ENCODE assay signal across 17 cellular contexts in the genomic region with DNA sequence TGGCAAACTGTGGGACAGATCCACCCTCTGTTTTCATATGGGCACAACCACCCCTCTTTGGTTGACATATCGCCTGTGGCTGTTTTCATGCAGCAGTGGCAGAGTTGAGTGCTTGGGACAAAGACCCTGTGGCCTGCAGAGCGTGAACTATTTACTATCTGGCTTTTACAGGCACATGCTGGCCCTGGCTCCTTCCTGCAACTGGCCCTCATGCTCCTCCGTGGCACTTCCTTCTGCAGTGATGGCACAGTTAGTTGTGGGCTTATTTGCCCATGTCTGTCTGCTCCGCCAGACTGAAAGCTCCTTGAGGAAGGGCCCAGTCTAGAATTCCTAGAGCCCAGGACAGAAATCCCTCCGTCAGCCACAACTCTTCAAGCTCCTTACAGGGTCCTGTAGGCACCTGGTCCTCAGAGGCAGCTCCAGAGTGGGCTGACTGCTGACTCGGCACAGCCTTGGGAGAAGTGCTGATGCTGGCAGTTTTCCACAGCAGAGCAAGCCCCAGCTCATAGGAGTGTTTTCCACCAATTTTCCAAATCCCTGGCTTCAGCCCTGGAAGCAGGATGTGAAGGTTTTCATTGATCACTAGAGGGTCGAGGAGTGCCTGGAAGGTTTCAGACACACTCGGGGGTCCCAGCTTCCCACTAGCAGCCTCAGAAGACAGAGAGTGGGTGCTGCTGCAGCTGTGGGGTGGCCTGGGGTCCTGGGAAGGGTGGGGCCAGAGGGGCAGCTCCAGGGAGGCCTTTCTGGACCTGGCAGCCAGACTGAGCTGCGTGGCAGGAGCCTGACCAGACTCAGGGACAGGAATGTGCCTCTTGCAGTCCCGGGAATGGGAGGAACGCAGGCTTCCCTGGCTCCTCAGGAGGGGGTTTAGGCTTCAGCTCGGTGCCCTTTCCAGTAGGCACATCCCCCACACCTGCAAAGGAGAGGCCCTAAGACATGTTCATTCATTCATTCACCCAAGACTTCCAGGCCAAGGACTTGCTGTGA. TPM values are rescaled to one million over a fixed set of nuclear protein-coding genes. Genes with fewer than 3 reads are reported as not detected.
DNase-seq lines count a peak whose midpoint lies in the region; ATAC-seq, FAIRE-seq and TF ChIP-seq lines count a peak whose summit lies in the region.
"Had no signal": no experiment of that assay in that cellular context is flagged by ENCODE, and none has a peak within 500 bp of the region (broad histone marks: within the 10 kb centered on the region; RNA-seq: fewer than 3 reads in every experiment).

No MANE protein-coding gene starts in this region.

- in situ Hi-C loops in K562 (cut with MboI), result no loop called here

- H3K27ac Mint-ChIP-seq in activated T-cell treated with anti-CD3 and anti-CD28 coated beads, Interleukin-2, amount 50 U/mL, for 72 hours, result no peak overlapping the region
- H3K27ac Mint-ChIP-seq: activated CD4-positive, alpha-beta T cell treated with anti-CD3 and anti-CD28 coated beads, Interleukin-2, amount 10 ng/mL, durations not matched to agents 7 days and 5 days; activated T-helper 2 cell treated with anti-CD3 and anti-CD28 coated beads, Interferon-gamma antibody, Interleukin-2, Interleukin-4, amounts not matched to agents 10 μg/mL and 5 μg/mL and 100 μg/mL, durations not matched to agents 14 hours and 24 hours and 36 hours had no signal

- no peaks in the 10 kb centered on the region for H3K9me1 ChIP-seq in K562 (ENCODE audit: control insufficient read depth, insufficient read depth, low read length)

- no peak overlapping the region for H3K4me3 Mint-ChIP-seq in activated T-cell treated with anti-CD3 and anti-CD28 coated beads, Interleukin-2, amount 50 U/mL, for 72 hours
- H3K4me3 Mint-ChIP-seq: activated CD4-positive, alpha-beta T cell treated with anti-CD3 and anti-CD28 coated beads, Interleukin-2, amount 10 ng/mL, durations not matched to agents 7 days and 5 days had no signal

- 23% methylated on average over 11 of the region's 12 CpGs for whole genome bisulfite sequencing in K562 (ENCODE audit: insufficient coverage, low coverage, missing lambda C conversion rate)
- 59% methylated on average over 12 of the region's 12 CpGs for WGBS in smooth muscle cell (ENCODE audit: low lambda C conversion rate)

- TF ChIP-seq RAD21 in K562 (CRISPR knock-in tag; conservative IDR thresholded peaks at IDR 0.05 in 1 of 2, IDR thresholded peaks at IDR 0.05 in 1 of 2), result no peak

- no peak for ATAC-seq in K562
- ATAC-seq in GM21619 (IDR thresholded peaks at IDR 0.05; ENCODE audit: unreplicated experiment), result no peak
- ATAC-seq in GM19463 (IDR thresholded peaks at IDR 0.05; ENCODE audit: unreplicated experiment), result no peak
- ATAC-seq in HG03442 (IDR thresholded peaks at IDR 0.05; ENCODE audit: unreplicated experiment), result no peak
- no peak for ATAC-seq in activated T-cell treated with anti-CD3 and anti-CD28 coated beads, Interleukin-2, amount 50 U/mL, for 72 hours (replicated peaks in 1 of 2)

- no peak for TF ChIP-seq EP300 in K562 (IDR thresholded peaks at IDR 0.05; ENCODE audit: low read length)

- no peaks in the 10 kb centered on the region for H3K4me1 ChIP-seq in Peyer's patch
- peaks cover 5% of the 10 kb centered on the region in 2 experiments; a peak in 2 of 5 replicates for H3K4me1 ChIP-seq in K562 (replicated peaks in 1 of 2; ENCODE audit: control insufficient read depth in 2 of 2, insufficient read depth in 2 of 2, low read length in 2 of 2)
- H3K4me1 ChIP-seq in smooth muscle cell (ENCODE audit: low read depth), result no peaks in the 10 kb centered on the region

- no peaks in the 10 kb centered on the region for H3K27me3 ChIP-seq in Peyer's patch
- peaks cover 0 to 6% of the 10 kb centered on the region in 2 experiments; a peak in 1 of 5 replicates for H3K27me3 ChIP-seq in K562 (ENCODE audit: control insufficient read depth in 2 of 2, insufficient read depth in 2 of 2, low read length in 2 of 2)
- no peaks in the 10 kb centered on the region for H3K27me3 ChIP-seq in smooth muscle cell (ENCODE audit: low read depth)
- H3K27me3 ChIP-seq: esophagus squamous epithelium, MG63 had no signal

- no peak overlapping the region for H3K27ac ChIP-seq in Peyer's patch
- H3K27ac ChIP-seq in K562 (ENCODE audit: extremely low read depth, low read depth, low read length), result no peak overlapping the region
- H3K27ac ChIP-seq in smooth muscle cell (ENCODE audit: low read depth), result no peak overlapping the region
- H3K27ac ChIP-seq: esophagus squamous epithelium had no signal

- POLR2A ChIA-PET in K562 (lab: Yijun Ruan, JAX), result interaction anchor here (0.6 to 1.4 kb wide), 3 partner anchors 17 to 335 kb away, joined by 3 to 4 read pairs (median 3); no protein-coding TSS in a partner anchor

- H3K4me2 ChIP-seq in K562 (ENCODE audit: insufficient read depth, low read length) (no peak overlapping the region), smooth muscle cell (peak overlapping the region; percentile 35)

- H3K27me3 Mint-ChIP-seq in activated T-cell treated with anti-CD3 and anti-CD28 coated beads, Interleukin-2, amount 50 U/mL, for 72 hours (ENCODE audit: low read depth), result no peaks in the 10 kb centered on the region
- H3K27me3 Mint-ChIP-seq: activated CD4-positive, alpha-beta T cell treated with anti-CD3 and anti-CD28 coated beads, Interleukin-2, amount 10 ng/mL, durations not matched to agents 7 days and 5 days had no signal

- DNase-seq in Peyer's patch (peak in 2 of 3 donors; percentile 38 to 47), K562 (ENCODE audit: extremely low read depth in 1 of 4, low spot score in 3 of 4) (no peak), left kidney (ENCODE audit: low read depth, low spot score) (peak; percentile 49), smooth muscle cell (lab: John Stamatoyannopoulos, UW; ENCODE audit: unreplicated experiment) (no peak)
- no peak for DNase-seq in activated T-cell treated with anti-CD3 and anti-CD28 coated beads, Interleukin-2, amount 50 U/mL, for 72 hours
- DNase-seq: activated CD4-positive, alpha-beta T cell treated with anti-CD3 and anti-CD28 coated beads, Interleukin-2, amount 10 ng/mL, durations not matched to agents 7 days and 5 days; central memory CD4-positive, alpha-beta T cell; COR-L47; esophagus squamous epithelium; MG63; NCI-H345; OCI-M1 had no signal

- no peaks in the 10 kb centered on the region for H3K36me3 Mint-ChIP-seq in activated T-cell treated with anti-CD3 and anti-CD28 coated beads, Interleukin-2, amount 50 U/mL, for 72 hours (ENCODE audit: insufficient read depth in 2 of 2)

- no peaks in the 10 kb centered on the region for H3K79me2 ChIP-seq in K562 (ENCODE audit: control insufficient read depth, insufficient read depth, low read length)
- H3K79me2 ChIP-seq in smooth muscle cell (ENCODE audit: low read depth), result no peaks in the 10 kb centered on the region

- peaks cover 0 to 6% (median 0%) of the 10 kb centered on the region in 3 donors for H3K36me3 ChIP-seq in Peyer's patch
- H3K36me3 ChIP-seq in K562 (ENCODE audit: control insufficient read depth, insufficient read depth, low read length), result no peaks in the 10 kb centered on the region
- H3K36me3 ChIP-seq in smooth muscle cell (ENCODE audit: low read depth), result no peaks in the 10 kb centered on the region
- H3K36me3 ChIP-seq: MG63 had no signal

- H3K4me3 ChIP-seq in Peyer's patch, result no peak overlapping the region
- no peak overlapping the region for H3K4me3 ChIP-seq in K562
- no peak overlapping the region for H3K4me3 ChIP-seq in smooth muscle cell
- H3K4me3 ChIP-seq: esophagus squamous epithelium, MG63 had no signal

- intact Hi-C loops in K562 (cut with micrococcal nuclease), result no loop called here

- CTCF ChIA-PET in K562 (lab: Yijun Ruan, JAX; ENCODE audit: low intra/inter-chr PET ratio), result no interaction called here

- H2AFZ ChIP-seq in K562 (ENCODE audit: low read depth, low read length), result no peak overlapping the region
- H2AFZ ChIP-seq in smooth muscle cell (ENCODE audit: low read depth), result no peak overlapping the region

- no peaks in the 10 kb centered on the region for H3F3A ChIP-seq in smooth muscle cell (ENCODE audit: low read depth)

- H4K20me1 ChIP-seq in K562 (replicated peaks; ENCODE audit: control insufficient read depth, insufficient read depth, low read length) (no peaks in the 10 kb centered on the region; the same call in 1 of the 2 replicates), smooth muscle cell (ENCODE audit: low read depth) (no peaks in the 10 kb centered on the region)

- H3K9ac ChIP-seq in K562 (ENCODE audit: insufficient read depth in 1 of 2, low read depth in 2 of 2, low read length in 2 of 2) (no peak overlapping the region; a peak in 1 of 4 replicates), smooth muscle cell (ENCODE audit: low read depth) (no peak overlapping the region)

- TF ChIP-seq POLR2A in Peyer's patch (IDR thresholded peaks at IDR 0.05) (no peak), K562 (conservative IDR thresholded peaks at IDR 0.05) (no peak)

- FAIRE-seq in K562 (lab: Jason Lieb, UNC), result no peak

- H3K9me3 ChIP-seq in Peyer's patch (no peaks in the 10 kb centered on the region), K562 (replicated peaks; ENCODE audit: control insufficient read depth, insufficient read depth, low read depth, low read length) (no peaks in the 10 kb centered on the region), smooth muscle cell (replicated peaks; ENCODE audit: low read depth) (no peaks in the 10 kb centered on the region)
- H3K9me3 ChIP-seq: esophagus squamous epithelium, MG63 had no signal

- TF ChIP-seq CTCF in Peyer's patch (IDR thresholded peaks at IDR 0.05) (no peak), K562 (IDR thresholded peaks at IDR 0.05 in 2 of 3, conservative IDR thresholded peaks at IDR 0.05 in 1 of 3; ENCODE audit: insufficient read depth in 2 of 3, low read depth in 1 of 3, low read length in 3 of 3) (no peak), smooth muscle cell (IDR thresholded peaks at IDR 0.05; ENCODE audit: borderline replicate concordance, insufficient read depth, poor library complexity, severe bottlenecking) (no peak)

- no TSS peak for BruUV-seq in K562 (replicated peaks; lab: Mats Ljungman, UMichigan)

- H3K4me1 Mint-ChIP-seq in activated T-cell treated with anti-CD3 and anti-CD28 coated beads, Interleukin-2, amount 50 U/mL, for 72 hours (ENCODE audit: low read depth), result no peaks in the 10 kb centered on the region
- H3K4me1 Mint-ChIP-seq: activated CD4-positive, alpha-beta T cell treated with anti-CD3 and anti-CD28 coated beads, Interleukin-2, amount 10 ng/mL, durations not matched to agents 7 days and 5 days had no signal

- no peaks in the 10 kb centered on the region for H3K9me3 Mint-ChIP-seq in activated T-cell treated with anti-CD3 and anti-CD28 coated beads, Interleukin-2, amount 50 U/mL, for 72 hours
- H3K9me3 Mint-ChIP-seq: activated CD4-positive, alpha-beta T cell treated with anti-CD3 and anti-CD28 coated beads, Interleukin-2, amount 10 ng/mL, durations not matched to agents 7 days and 5 days; activated T-helper 2 cell treated with anti-CD3 and anti-CD28 coated beads, Interferon-gamma antibody, Interleukin-2, Interleukin-4, amounts not matched to agents 10 μg/mL and 5 μg/mL and 100 μg/mL, durations not matched to agents 14 hours and 24 hours and 36 hours had no signal

RNA-seq across cellular contexts. Expression of a gene that starts 56.5 kb away (rescaled TPM):
- total RNA-seq in Peyer's patch (10 to 100 TPM in 3 of 4 donors, 1 to 10 TPM in 1; 2.8 to 14.0 (median 11.3) TPM), K562 (2014; rRNA removed) (not detected in 2 replicates), K562 (2014; rRNA removed; fragmentation: Illumina TruSeq; extraction: Trizol) (not detected in 2 replicates), K562 (2015; rRNA removed; fragmentation: Illumina TruSeq; extraction: Trizol) (not detected in 2 replicates), K562 (2021) (not detected in 2 replicates), smooth muscle cell (13.3 and 16.1 TPM in 2 replicates)
- total RNA-seq in K562 (2011; cell fraction: chromatin; rRNA removed; ENCODE audit: low replicate concordance), result not detected in 2 replicates
- total RNA-seq in K562 (2011; cell fraction: nucleolus; rRNA removed), result not detected in 2 replicates
- not detected in 2 replicates for total RNA-seq in K562 (2011; cell fraction: nucleoplasm; rRNA removed)
- polyA plus RNA-seq in K562 (2011; rRNA removed) (not detected in 2 replicates), K562 (2014; fragmentation: Illumina TruSeq; extraction: Trizol) (not detected in 2 replicates), K562 (2014; fragmentation: Nextera tagmentation; extraction: Ambion mirVana) (not detected), K562 (2014; rRNA removed) (not detected in 2 replicates), smooth muscle cell (18.7 and 20.2 TPM in 2 replicates)
- polyA plus RNA-seq in K562 (2011; cell fraction: cytosol; rRNA removed), result 0.01 TPM in 1 of 2 replicates, not detected in the other
- not detected in 2 replicates for polyA plus RNA-seq in K562 (2011; cell fraction: nucleus; rRNA removed)
- 0.03 TPM in 1 of 2 replicates, not detected in the other for polyA plus RNA-seq in K562 (2012)
- not detected in 2 replicates for polyA minus RNA-seq in K562 (2011; rRNA and poly(A)+ RNA removed)
- not detected in 2 replicates for polyA minus RNA-seq in K562 (2011; cell fraction: cytosol; rRNA and poly(A)+ RNA removed)
- not detected in 2 replicates for polyA minus RNA-seq in K562 (2011; cell fraction: nucleus; rRNA and poly(A)+ RNA removed)
- not detected for total RNA-seq in activated T-cell treated with anti-CD3 and anti-CD28 coated beads, Interleukin-2, amount 50 U/mL, for 72 hours
- total RNA-seq: activated CD4-positive, alpha-beta T cell treated with anti-CD3 and anti-CD28 coated beads, Interleukin-2, amount 10 ng/mL, durations not matched to agents 7 days and 5 days; activated T-helper 2 cell treated with anti-CD3 and anti-CD28 coated beads, Interferon-gamma antibody, Interleukin-2, Interleukin-4, amounts not matched to agents 10 μg/mL and 5 μg/mL and 100 μg/mL, durations not matched to agents 14 hours and 24 hours and 36 hours; T-helper 1 cell treated with Interleukin-12 subunit alpha and Interleukin-12 subunit beta and Interleukin-4 antibody, amounts not matched to agents 30 ng/mL and 1 ng/mL, for 36 hours had no signal

Comparison
In these comparisons a context has a peak if more than half of its experiments do, and no peak if none do; other contexts are left out.
1. DNase-seq: peak in Peyer's patch (2 of 3) and left kidney (single experiment); none in K562 (0 of 4), smooth muscle cell (single experiment) and activated T-cell treated with anti-CD3 and anti-CD28 coated beads, Interleukin-2, amount 50 U/mL, for 72 hours (0 of 2).